ENCODE assay signal across 8 cellular contexts in the genomic region with DNA sequence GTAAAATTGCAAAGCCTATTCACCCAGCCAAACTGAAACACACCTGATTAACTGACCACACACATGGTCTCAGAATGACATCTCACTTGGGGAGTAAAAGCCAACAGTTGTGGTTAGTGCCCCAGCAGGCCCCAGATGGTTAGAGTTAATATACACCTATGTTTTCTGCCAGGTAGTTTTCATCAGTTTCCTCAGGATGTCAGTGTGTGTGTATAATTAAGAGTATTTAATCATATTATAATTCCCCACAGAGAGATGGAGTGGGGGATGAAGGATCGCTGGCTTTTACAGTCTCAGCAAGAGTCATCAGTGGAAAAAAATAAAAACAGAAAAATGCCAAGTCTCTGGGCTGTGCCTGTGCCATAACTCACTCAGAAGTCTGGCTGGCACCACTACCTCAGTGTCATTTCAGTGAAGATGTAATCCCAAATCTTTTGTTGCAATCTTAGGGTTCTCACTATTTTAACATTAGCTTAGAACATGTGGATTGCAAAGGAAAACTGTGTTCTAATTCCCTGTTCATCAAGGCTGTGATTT.
DNase-seq lines count a peak whose midpoint lies in the region; ATAC-seq and TF ChIP-seq lines count a peak whose summit lies in the region.

No MANE protein-coding gene starts in this region.

- H3K36me3 ChIP-seq in GM23248 (ENCODE audit: low read depth) (no peaks in the 10 kb centered on the region), OCI-LY1 (ENCODE audit: insufficient read depth, low read length) (no peaks in the 10 kb centered on the region)

- H3F3A ChIP-seq in GM23248 (ENCODE audit: insufficient read depth), result peaks cover 19% of the 10 kb centered on the region
- no peaks in the 10 kb centered on the region for H3F3A ChIP-seq in OCI-LY1 (ENCODE audit: insufficient read depth, low read length)

- POLR2A ChIA-PET in naive thymus-derived CD8-positive, alpha-beta T cell (lab: Charles Lee), result interaction anchor here (0.6 to 0.9 kb wide), 2 partner anchors 97 to 248 kb away, joined by 3 read pairs; no protein-coding TSS in a partner anchor

- H3K4me1 Mint-ChIP-seq in naive thymus-derived CD8-positive, alpha-beta T cell, result peaks cover 29 to 67% (median 53%) of the 10 kb centered on the region in 4 donors

- DNase-seq in GM23248 (peak; percentile 75), UCSD-AML1 (lab: John Stamatoyannopoulos, UW; ENCODE audit: unreplicated experiment) (no peak), amniotic stem cell (lab: John Stamatoyannopoulos, UW) (no peak)
- DNase-seq in naive thymus-derived CD8-positive, alpha-beta T cell, result no peak
- DNase-seq in stimulated activated CD4-positive, alpha-beta T cell treated with anti-CD3 and anti-CD28 coated beads, Interleukin-2, amount 100 ng/mL, for 48 hours, result no peak

- H3K27ac Mint-ChIP-seq in naive thymus-derived CD8-positive, alpha-beta T cell, result peak overlapping the region; percentile 73 to 95 (median 90)

- H4K20me1 ChIP-seq in GM23248 (ENCODE audit: insufficient read depth) (no peaks in the 10 kb centered on the region), OCI-LY1 (ENCODE audit: insufficient read depth, low read length) (no peaks in the 10 kb centered on the region)

- H3K9me3 Mint-ChIP-seq in naive thymus-derived CD8-positive, alpha-beta T cell, result no peaks in the 10 kb centered on the region

- H3K9me3 ChIP-seq in GM23248 (ENCODE audit: low read depth) (no peaks in the 10 kb centered on the region), OCI-LY1 (ENCODE audit: low read length) (no peaks in the 10 kb centered on the region)

- TF ChIP-seq CTCF in OCI-LY1 (IDR thresholded peaks at IDR 0.05; ENCODE audit: low read length), result no peak

- no peaks in the 10 kb centered on the region for H3K27me3 ChIP-seq in GM23248 (replicated peaks; ENCODE audit: insufficient read depth)
- no peaks in the 10 kb centered on the region for H3K27me3 ChIP-seq in OCI-LY1 (ENCODE audit: insufficient read depth, low read length)

- WGBS in GM23248 (ENCODE audit: low coverage in 1 of 2, low lambda C conversion rate in 2 of 2, missing lambda C conversion rate in 2 of 2), 2 experiments, result 2 to 6% methylated on average over 1 of the region's 1 CpG

- H3K9ac ChIP-seq in GM23248 (peak overlapping the region; percentile 69), OCI-LY1 (ENCODE audit: low read length) (no peak overlapping the region)

- in situ Hi-C loops in GM23248 (cut with MboI), result no loop called here

- H3K79me2 ChIP-seq in GM23248 (ENCODE audit: insufficient read depth) (no peaks in the 10 kb centered on the region), OCI-LY1 (ENCODE audit: insufficient read depth, low read length) (no peaks in the 10 kb centered on the region)

- H3K27me3 Mint-ChIP-seq in naive thymus-derived CD8-positive, alpha-beta T cell, result no peaks in the 10 kb centered on the region

- H3K4me1 ChIP-seq in GM23248 (ENCODE audit: insufficient read depth), result peaks cover 52% of the 10 kb centered on the region
- H3K4me1 ChIP-seq in OCI-LY1 (ENCODE audit: insufficient read depth, low read length, severe bottlenecking), result peaks cover 45% of the 10 kb centered on the region

- H3K4me3 Mint-ChIP-seq in naive thymus-derived CD8-positive, alpha-beta T cell, result peak overlapping the region in 5 of 10 donors; percentile 4 to 75 (median 33)

- peak overlapping the region; percentile 14 for H3K4me3 ChIP-seq in GM23248
- no peak overlapping the region for H3K4me3 ChIP-seq in OCI-LY1 (ENCODE audit: low read depth, low read length, poor library complexity, severe bottlenecking)

- H2AFZ ChIP-seq in GM23248 (peak overlapping the region; percentile 12; the same call in 1 of the 2 replicates), OCI-LY1 (ENCODE audit: low read length) (no peak overlapping the region)

- H3K27ac ChIP-seq in GM23248 (peak overlapping the region; percentile 90), OCI-LY1 (ENCODE audit: low read depth, low read length, poor library complexity, severe bottlenecking) (peak overlapping the region; percentile 71)

- no peaks in the 10 kb centered on the region for H3K9me2 ChIP-seq in GM23248 (ENCODE audit: insufficient read depth)
- no peaks in the 10 kb centered on the region for H3K9me2 ChIP-seq in OCI-LY1 (ENCODE audit: low read depth, low read length)

- H3K4me2 ChIP-seq in GM23248 (ENCODE audit: unreplicated experiment) (peak overlapping the region; percentile 62), OCI-LY1 (ENCODE audit: low read length) (no peak overlapping the region)

- peaks cover 0 to 4% (median 0%) of the 10 kb centered on the region in 3 donors for H3K36me3 Mint-ChIP-seq in naive thymus-derived CD8-positive, alpha-beta T cell

- ATAC-seq in GM18502 (IDR thresholded peaks at IDR 0.05; ENCODE audit: poor library complexity, unreplicated experiment) (peak; percentile 66), GM21825 (IDR thresholded peaks at IDR 0.05; ENCODE audit: unreplicated experiment) (no peak)
- no peak for ATAC-seq in naive thymus-derived CD8-positive, alpha-beta T cell
